In genomic region chr12:52250048-52250990, GRCh38 we compare ENCODE assay signal across 16 cellular contexts. TPM values are rescaled to one million over a fixed set of nuclear protein-coding genes. Genes with fewer than 3 reads are reported as not detected.
DNase-seq lines count a peak whose midpoint lies in the region; ATAC-seq, FAIRE-seq and TF ChIP-seq lines count a peak whose summit lies in the region.
"Had no signal": no experiment of that assay in that cellular context is flagged by ENCODE, and none has a peak within 500 bp of the region (broad histone marks: within the 10 kb centered on the region; RNA-seq: fewer than 3 reads in every experiment).

No MANE protein-coding gene starts in this region.

- H3F3A ChIP-seq in PC-3 (ENCODE audit: low read length, unreplicated experiment), result peaks cover 40% of the 10 kb centered on the region

- intact Hi-C loops in PC-3 (cut with micrococcal nuclease) (loop anchor here (5.0 kb wide), 1 partner anchor 77 kb away; no protein-coding TSS in a partner anchor), cardiac septum (cut with DNase I) (no loop called here), pancreas (cut with DNase I) (no loop called here)

- no peaks in the 10 kb centered on the region for H3K9me2 ChIP-seq in PC-3 (replicated peaks; ENCODE audit: low read length)

- BruUV-seq in PC-3 (replicated peaks; lab: Mats Ljungman, UMichigan), result no TSS peak

- H4K20me1 ChIP-seq in PC-3 (ENCODE audit: low read length), result no peaks in the 10 kb centered on the region

- H3K27me3 Mint-ChIP-seq in T-helper 2 cell treated with Interferon-gamma antibody and Interleukin-4, amounts not matched to agents 5 μg/mL and 100 μg/mL, for 36 hours (ENCODE audit: low read depth), result peaks cover 18% of the 10 kb centered on the region

- H3K4me1 ChIP-seq in PC-3 (ENCODE audit: insufficient read depth, low read length) (peaks cover 39% of the 10 kb centered on the region), pancreas (peaks cover 42 to 48% (median 45%) of the 10 kb centered on the region in 3 donors)

- peak overlapping the region; percentile 37 for H3K27ac Mint-ChIP-seq in T-helper 2 cell treated with Interferon-gamma antibody and Interleukin-4, amounts not matched to agents 5 μg/mL and 100 μg/mL, for 36 hours
- H3K27ac Mint-ChIP-seq: activated naive CD8-positive, alpha-beta T cell treated with anti-CD3 and anti-CD28 coated beads, Interleukin-2, amount 50 U/mL, for 24 hours; nephron had no signal

- WGBS in pancreas, 2 donors, result 72 to 77% methylated on average over 50 to 52 of the region's 52 CpGs

- CTCF ChIA-PET in PC-3 (lab: Charles Lee), result interaction anchor here (1.1 kb wide), 1 partner anchor 77 kb away, joined by 3 read pairs; no protein-coding TSS in a partner anchor

- H3K4me2 ChIP-seq in PC-3 (ENCODE audit: low read length), result no peak overlapping the region

- H3K79me2 ChIP-seq in PC-3 (ENCODE audit: low read length), result no peaks in the 10 kb centered on the region

- peaks cover 30% of the 10 kb centered on the region; the same call in 1 of the 2 replicates for H3K36me3 ChIP-seq in PC-3 (ENCODE audit: low read depth, low read length)
- H3K36me3 ChIP-seq in pancreas, result no peaks in the 10 kb centered on the region
- H3K36me3 ChIP-seq: colonic mucosa, tibial nerve had no signal

- H3K27me3 ChIP-seq in PC-3 (ENCODE audit: low read length), result no peaks in the 10 kb centered on the region
- H3K27me3 ChIP-seq in pancreas, result no peaks in the 10 kb centered on the region
- H3K27me3 ChIP-seq: colonic mucosa had no signal

- peaks cover 8% of the 10 kb centered on the region for H3K9me3 Mint-ChIP-seq in T-helper 2 cell treated with Interferon-gamma antibody and Interleukin-4, amounts not matched to agents 5 μg/mL and 100 μg/mL, for 36 hours
- H3K9me3 Mint-ChIP-seq: activated naive CD8-positive, alpha-beta T cell treated with anti-CD3 and anti-CD28 coated beads, Interleukin-2, amount 50 U/mL, for 24 hours; nephron had no signal

- H3K36me3 Mint-ChIP-seq in T-helper 2 cell treated with Interferon-gamma antibody and Interleukin-4, amounts not matched to agents 5 μg/mL and 100 μg/mL, for 36 hours (ENCODE audit: low read depth), result peaks cover 15% of the 10 kb centered on the region

- no peak for ATAC-seq in PC-3
- ATAC-seq in pancreas, result peak in 1 of 4 donors; percentile 4
- ATAC-seq in HG03571 (IDR thresholded peaks at IDR 0.05; ENCODE audit: unreplicated experiment), result no peak
- ATAC-seq: activated naive CD8-positive, alpha-beta T cell treated with anti-CD3 and anti-CD28 coated beads, Interleukin-2, amount 50 U/mL, for 24 hours had no signal

- H3K27ac ChIP-seq in PC-3 (ENCODE audit: low read length) (peak overlapping the region; percentile 96), pancreas (peak overlapping the region; percentile 80 to 96 (median 92))
- H3K27ac ChIP-seq: colonic mucosa, tibial nerve had no signal

- H2AFZ ChIP-seq in PC-3 (ENCODE audit: low read length), result no peak overlapping the region

- FAIRE-seq in pancreas (lab: Jason Lieb, UNC), result no peak
- FAIRE-seq: islet of Langerhans had no signal

- TF ChIP-seq CTCF in PC-3 (conservative IDR thresholded peaks at IDR 0.05; ENCODE audit: low read depth, low read length) (no peak), pancreas (IDR thresholded peaks at IDR 0.05) (no peak)

- H3K4me1 Mint-ChIP-seq in T-helper 2 cell treated with Interferon-gamma antibody and Interleukin-4, amounts not matched to agents 5 μg/mL and 100 μg/mL, for 36 hours (ENCODE audit: low read depth), result peaks cover 51% of the 10 kb centered on the region

- H3K4me3 Mint-ChIP-seq in T-helper 2 cell treated with Interferon-gamma antibody and Interleukin-4, amounts not matched to agents 5 μg/mL and 100 μg/mL, for 36 hours, result peak overlapping the region; percentile 0
- H3K4me3 Mint-ChIP-seq: activated naive CD8-positive, alpha-beta T cell treated with anti-CD3 and anti-CD28 coated beads, Interleukin-2, amount 50 U/mL, for 24 hours had no signal

- POLR2A ChIA-PET in PC-3 (lab: Charles Lee; ENCODE audit: unreplicated experiment), result interaction anchor here (0.6 kb wide), 1 partner anchor 85 kb away, joined by 4 read pairs; no protein-coding TSS in a partner anchor

- no peak for DNase-seq in T-helper 2 cell treated with Interferon-gamma antibody and Interleukin-4, amounts not matched to agents 5 μg/mL and 100 μg/mL, for 36 hours (ENCODE audit: low spot score)
- DNase-seq in T-helper 2 cell, result no peak
- peak; percentile 35 for DNase-seq in PC-3
- DNase-seq in cardiac septum (ENCODE audit: low spot score), result peak; percentile 57
- DNase-seq in pancreas, result peak in 5 of 6 donors; percentile 19 to 79 (median 42)
- DNase-seq in NCI-H2227 (lab: John Stamatoyannopoulos, UW; ENCODE audit: unreplicated experiment), result no peak
- no peak for DNase-seq in T1000 (lab: John Stamatoyannopoulos, UW)
- DNase-seq: activated CD4-positive, alpha-beta T cell treated with anti-CD3 and anti-CD28 coated beads for 48 hours; activated naive CD8-positive, alpha-beta T cell treated with anti-CD3 and anti-CD28 coated beads, Interleukin-2, amount 50 U/mL, for 24 hours; colonic mucosa; NCI-H2171 treated with DMSO at 0.1 percent for 48 hours; SW 1271 had no signal

- H3K9me3 ChIP-seq in PC-3 (ENCODE audit: low read length), result no peaks in the 10 kb centered on the region
- H3K9me3 ChIP-seq in pancreas, result no peaks in the 10 kb centered on the region
- H3K9me3 ChIP-seq: colonic mucosa, tibial nerve had no signal

- no peak overlapping the region for H3K9ac ChIP-seq in PC-3 (ENCODE audit: low read length)

- H3K4me3 ChIP-seq in PC-3 (ENCODE audit: low read length) (no peak overlapping the region), pancreas (peak overlapping the region in 2 of 4 donors; percentile 15 to 43)
- H3K4me3 ChIP-seq: colonic mucosa, tibial nerve had no signal

RNA-seq across cellular contexts. Expression of gene KRT7, which starts 17.3 kb away (rescaled TPM):
- 2,144 and 2,979 TPM in 2 replicates for total RNA-seq in PC-3 (2014; rRNA removed)
- total RNA-seq in cardiac septum, result 1.2 TPM
- total RNA-seq in pancreas, result 100 to 1,000 TPM in 3 of 6 donors, 10 to 100 TPM in 3; 57.5 to 336 (median 90.6) TPM
- polyA plus RNA-seq in pancreas, result 100 to 1,000 TPM; 111 to 238 TPM

RNA-seq across cellular contexts. Expression of gene KRT86, which starts 24.1 kb away (rescaled TPM):
- 0.98 and 1.2 TPM in 2 replicates for total RNA-seq in PC-3 (2014; rRNA removed)
- not detected for total RNA-seq in cardiac septum
- total RNA-seq in pancreas, result 1 to 10 TPM in 4 of 6 donors, under 1 TPM in 2; 0.60 to 3.3 (median 1.6) TPM
- 1 to 10 TPM; 1.5 to 3.2 TPM for polyA plus RNA-seq in pancreas
- total RNA-seq: tibial nerve had no signal

RNA-seq across cellular contexts. Expression of gene KRT81, which starts 41.0 kb away (rescaled TPM):
- total RNA-seq in PC-3 (2014; rRNA removed) (1,688 and 2,042 TPM in 2 replicates), cardiac septum (not detected), pancreas (under 1 TPM in 2 of 6 donors, not detected in 4; 0.22 to 0.76 TPM)
- under 1 TPM; 0.38 to 0.66 TPM for polyA plus RNA-seq in pancreas
- total RNA-seq: tibial nerve had no signal

RNA-seq across cellular contexts. Expression of gene KRT80, which starts 58.5 kb away (rescaled TPM):
- total RNA-seq in PC-3 (2014; rRNA removed) (19.8 and 30.1 TPM in 2 replicates), cardiac septum (1.2 TPM), pancreas (10 to 100 TPM in 3 of 6 donors, 1 to 10 TPM in 3; 4.8 to 18.3 (median 9.0) TPM)
- polyA plus RNA-seq in pancreas, result 1 to 10 TPM; 8.1 to 9.1 TPM
- total RNA-seq: tibial nerve had no signal

Comparison
In these comparisons a context has a peak if more than half of its experiments do, and no peak if none do; other contexts are left out.
1. DNase-seq: peak in PC-3 (single experiment), cardiac septum (single experiment) and pancreas (5 of 6); none in T-helper 2 cell treated with Interferon-gamma antibody and Interleukin-4, amounts not matched to agents 5 μg/mL and 100 μg/mL, for 36 hours (single experiment), T-helper 2 cell (0 of 5), NCI-H2227 (single experiment) and T1000 (single experiment).
2. RNA of gene KRT7, which starts 17.3 kb away (total RNA-seq): 2,144 to 2,979 TPM in PC-3 and 57.5 to 336 TPM in pancreas; 1.2 TPM in cardiac septum (single experiment); every median in the first group is over 10 times any median in the second.
3. RNA of gene KRT81, which starts 41.0 kb away (total RNA-seq): 1,688 to 2,042 TPM in PC-3; 0.22 to 0.76 TPM in pancreas and not detected in cardiac septum (single experiment); every median in the first group is over 100 times any median in the second.